9 cellular contexts compared by ENCODE assay signal in the genomic region with DNA sequence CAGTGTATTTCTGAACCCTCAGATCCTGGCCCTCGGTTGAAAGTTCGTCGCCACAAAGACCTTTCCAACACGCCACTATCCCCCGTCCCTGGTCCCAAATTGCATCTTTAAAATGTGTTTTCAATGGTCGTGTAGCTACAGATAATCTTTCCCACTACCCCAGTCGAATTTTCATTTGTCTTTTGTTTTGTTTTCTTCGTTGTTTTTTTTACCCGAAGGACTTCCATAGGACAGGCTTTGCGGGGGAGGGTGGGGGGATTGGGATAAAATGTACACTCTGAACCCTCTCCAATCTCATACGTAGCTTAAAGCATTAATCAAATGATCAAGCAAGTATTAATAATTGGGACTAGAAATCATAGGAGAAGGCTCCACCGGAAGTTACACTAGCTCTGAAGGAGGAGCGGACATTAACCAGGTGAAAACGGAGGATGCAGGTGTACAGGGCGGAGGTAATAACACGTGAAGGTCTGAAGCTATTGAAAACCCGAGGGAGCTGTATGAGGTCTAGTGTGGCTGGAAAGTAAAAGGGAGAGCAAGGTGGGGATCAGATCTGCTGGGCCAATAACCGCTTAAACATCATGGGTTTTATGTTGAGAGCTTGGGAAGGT. TPM values are rescaled to one million over a fixed set of nuclear protein-coding genes. Genes with fewer than 3 reads are reported as not detected.
DNase-seq lines count a peak whose midpoint lies in the region; ATAC-seq and TF ChIP-seq lines count a peak whose summit lies in the region.
"Had no signal": no experiment of that assay in that cellular context is flagged by ENCODE, and none has a peak within 500 bp of the region (broad histone marks: within the 10 kb centered on the region; RNA-seq: fewer than 3 reads in every experiment).

No MANE protein-coding gene starts in this region.

- H3K27ac ChIP-seq in heart left ventricle (peak overlapping the region; percentile 87 to 99 (median 95)), colonic mucosa (peak overlapping the region; percentile 91), neural progenitor cell (no peak overlapping the region)

- H3K4me1 ChIP-seq in heart left ventricle: peaks cover 0 to 42% (median 28%) of the 10 kb centered on the region in 12 donors
- H3K4me1 ChIP-seq in colonic mucosa: no peaks in the 10 kb centered on the region
- peaks cover 14% of the 10 kb centered on the region for H3K4me1 ChIP-seq in neural progenitor cell

- ATAC-seq in heart left ventricle (no peak), left cardiac atrium (no peak), HG02610 (IDR thresholded peaks at IDR 0.05; ENCODE audit: unreplicated experiment) (no peak)
- no peak for ATAC-seq in activated T-helper 17 cell treated with anti-CD3 and anti-CD28 coated beads, Interleukin-2, amount 50 U/mL, for 72 hours (replicated peaks)

- no peak for TF ChIP-seq POLR2A in heart left ventricle (IDR thresholded peaks at IDR 0.05)

- DNase-seq in heart left ventricle (no peak), left cardiac atrium (no peak), NCI-H526 (lab: John Stamatoyannopoulos, UW) (peak; percentile 67 to 68), colonic mucosa (peak; percentile 36), neural progenitor cell (ENCODE audit: low spot score) (no peak), T-helper 9 cell (no peak)

- H3K36me3 Mint-ChIP-seq in neural progenitor cell: peaks cover 7% of the 10 kb centered on the region
- H3K36me3 Mint-ChIP-seq in activated T-helper 17 cell treated with anti-CD3 and anti-CD28 coated beads, Interleukin-2, amount 50 U/mL, for 72 hours (ENCODE audit: low read depth): no peaks in the 10 kb centered on the region

- peak overlapping the region; percentile 82 to 90 for H3K9ac ChIP-seq in colonic mucosa (ENCODE audit: low read depth in 2 of 2, low read length in 2 of 2)
- H3K9ac ChIP-seq in neural progenitor cell: peak overlapping the region; percentile 98

- peaks cover 14% of the 10 kb centered on the region for H3K4me1 Mint-ChIP-seq in neural progenitor cell
- H3K4me1 Mint-ChIP-seq in activated T-helper 17 cell treated with anti-CD3 and anti-CD28 coated beads, Interleukin-2, amount 50 U/mL, for 72 hours: peaks cover 11% of the 10 kb centered on the region

- H3K27me3 Mint-ChIP-seq in neural progenitor cell (ENCODE audit: insufficient read depth, low read depth): peaks cover 2% of the 10 kb centered on the region
- no peaks in the 10 kb centered on the region for H3K27me3 Mint-ChIP-seq in activated T-helper 17 cell treated with anti-CD3 and anti-CD28 coated beads, Interleukin-2, amount 50 U/mL, for 72 hours

- 24 to 30% (median 26%) methylated on average over 18 of the region's 18 CpGs for WGBS in heart left ventricle, 4 donors

- peak overlapping the region; percentile 71 for H2AFZ ChIP-seq in neural progenitor cell (replicated peaks)

- H3K36me3 ChIP-seq in heart left ventricle (peaks cover 0 to 26% (median 19%) of the 10 kb centered on the region in 9 donors), colonic mucosa (no peaks in the 10 kb centered on the region), neural progenitor cell (peaks cover 7% of the 10 kb centered on the region)

- peak overlapping the region; percentile 96 for H3K4me2 ChIP-seq in neural progenitor cell

- TF ChIP-seq CTCF in heart left ventricle (IDR thresholded peaks at IDR 0.05): no peak
- no peak for TF ChIP-seq CTCF in colonic mucosa (IDR thresholded peaks at IDR 0.05)
- no peak for TF ChIP-seq CTCF in neural progenitor cell (IDR thresholded peaks at IDR 0.05)

- H3K79me2 ChIP-seq in neural progenitor cell (ENCODE audit: low read depth): peaks cover 41% of the 10 kb centered on the region

- intact Hi-C loops in heart left ventricle (cut with DNase I): loop anchor here in 6 of 10 donors (1.0 to 2.0 kb wide), 3 partner anchors 32 to 33 kb away; a partner anchor contains a TSS
- intact Hi-C loops in left cardiac atrium (cut with DNase I): loop anchor here in 1 of 2 donors (2.0 kb wide), 1 partner anchor 32 kb away; a partner anchor contains a TSS
- intact Hi-C loops in colonic mucosa (cut with DNase I): no loop called here

- H3K27ac Mint-ChIP-seq in neural progenitor cell: no peak overlapping the region
- no peak overlapping the region for H3K27ac Mint-ChIP-seq in activated T-helper 17 cell treated with anti-CD3 and anti-CD28 coated beads, Interleukin-2, amount 50 U/mL, for 72 hours
- H3K27ac Mint-ChIP-seq: activated T-cell treated with anti-CD3 and anti-CD28 coated beads, Interleukin-2, amount 50 U/mL, for 72 hours had no signal

- peaks cover 21% of the 10 kb centered on the region for H4K20me1 ChIP-seq in neural progenitor cell (ENCODE audit: low read depth)

- H3K4me3 ChIP-seq in heart left ventricle (peak overlapping the region; percentile 59 to 96 (median 80)), colonic mucosa (peak overlapping the region; percentile 69), neural progenitor cell (peak overlapping the region; percentile 87)

- no peak overlapping the region for H3K4me3 Mint-ChIP-seq in neural progenitor cell
- no peak overlapping the region for H3K4me3 Mint-ChIP-seq in activated T-helper 17 cell treated with anti-CD3 and anti-CD28 coated beads, Interleukin-2, amount 50 U/mL, for 72 hours
- H3K4me3 Mint-ChIP-seq: activated T-cell treated with anti-CD3 and anti-CD28 coated beads, Interleukin-2, amount 50 U/mL, for 72 hours had no signal

- H3K9me3 ChIP-seq in heart left ventricle (no peaks in the 10 kb centered on the region), colonic mucosa (no peaks in the 10 kb centered on the region), neural progenitor cell (ENCODE audit: low read depth) (no peaks in the 10 kb centered on the region)

- peaks cover 8% of the 10 kb centered on the region for H3F3A ChIP-seq in neural progenitor cell (ENCODE audit: low read depth)

- H3K9me3 Mint-ChIP-seq in neural progenitor cell: no peaks in the 10 kb centered on the region
- no peaks in the 10 kb centered on the region for H3K9me3 Mint-ChIP-seq in activated T-helper 17 cell treated with anti-CD3 and anti-CD28 coated beads, Interleukin-2, amount 50 U/mL, for 72 hours
- H3K9me3 Mint-ChIP-seq: activated T-cell treated with anti-CD3 and anti-CD28 coated beads, Interleukin-2, amount 50 U/mL, for 72 hours had no signal

- H3K27me3 ChIP-seq in heart left ventricle (no peaks in the 10 kb centered on the region), colonic mucosa (no peaks in the 10 kb centered on the region), neural progenitor cell (no peaks in the 10 kb centered on the region)

RNA-seq across cellular contexts. Expression of a gene that starts 32.8 kb away (rescaled TPM):
- 10 to 100 TPM; 10.6 to 21.4 (median 14.3) TPM for total RNA-seq in heart left ventricle
- polyA plus RNA-seq in heart left ventricle: 10 to 100 TPM in 1 of 2 donors, 1 to 10 TPM in 1; 8.8 to 16.4 TPM
- 10 to 100 TPM; 14.5 to 17.2 TPM for total RNA-seq in left cardiac atrium
- 10 to 100 TPM; 25.8 to 28.5 TPM for total RNA-seq in colonic mucosa
- 53.1 and 80.4 TPM in 2 replicates for total RNA-seq in neural progenitor cell (ENCODE audit: low replicate concordance)
- total RNA-seq in activated T-helper 17 cell treated with anti-CD3 and anti-CD28 coated beads, Interleukin-2, amount 50 U/mL, for 72 hours: 10 to 100 TPM; 31.9 to 45.5 TPM

Comparison
In these comparisons a context has a peak if more than half of its experiments do, and no peak if none do; other contexts are left out.
1. DNase-seq: peak in NCI-H526 (2 of 2) and colonic mucosa (single experiment); none in heart left ventricle (0 of 5), left cardiac atrium (single experiment), neural progenitor cell (single experiment) and T-helper 9 cell (single experiment).
2. Peak in every context shown above with its lines, with median percentiles within 50 percentile points of each other: H3K4me3 ChIP-seq.